Comparison of ENCODE assay signal across 13 cellular contexts in genomic region chr4:4693258-4693657, GRCh38.
DNase-seq lines count a peak whose midpoint lies in the region; TF ChIP-seq lines count a peak whose summit lies in the region.
"Had no signal": no experiment of that assay in that cellular context is flagged by ENCODE, and none has a peak within 500 bp of the region (broad histone marks: within the 10 kb centered on the region; RNA-seq: fewer than 3 reads in every experiment).

No MANE protein-coding gene starts in this region.

- H2BK15ac ChIP-seq in mesenchymal stem cell (ENCODE audit: low read depth, poor library complexity, severe bottlenecking) = no peak overlapping the region

- H3K4me1 ChIP-seq in HEK293 (ENCODE audit: control insufficient read depth, insufficient read depth, low read length) (peaks cover 6% of the 10 kb centered on the region; the same call in 1 of the 2 replicates), mesenchymal stem cell (ENCODE audit: control insufficient read depth, insufficient read depth, low read depth, low read length) (peaks cover 8% of the 10 kb centered on the region)
- H3K4me1 ChIP-seq: pancreas had no signal

- no peak overlapping the region for H3K4me2 ChIP-seq in mesenchymal stem cell (ENCODE audit: low read length, poor library complexity, severe bottlenecking)
- H3K4me2 ChIP-seq: SK-N-SH had no signal

- no peak overlapping the region for H2AK5ac ChIP-seq in mesenchymal stem cell (ENCODE audit: low read length, severe bottlenecking)

- H3K36me3 ChIP-seq in HEK293 (ENCODE audit: control insufficient read depth in 2 of 2, insufficient read depth in 1 of 2, low read length in 2 of 2) = no peaks in the 10 kb centered on the region
- H3K36me3 ChIP-seq in mesenchymal stem cell (ENCODE audit: control insufficient read depth in 1 of 2, insufficient read depth in 2 of 2, low read depth in 1 of 2, low read length in 2 of 2) = no peaks in the 10 kb centered on the region
- H3K36me3 ChIP-seq: pancreas had no signal

- no peak overlapping the region for H2BK12ac ChIP-seq in mesenchymal stem cell (ENCODE audit: low read length in 2 of 2)

- H3K27me3 ChIP-seq in mesenchymal stem cell (ENCODE audit: control insufficient read depth in 1 of 2, insufficient read depth in 1 of 2, low read length in 2 of 2) = peaks cover 0 to 15% of the 10 kb centered on the region in 2 experiments
- H3K27me3 ChIP-seq: pancreas had no signal

- H3K14ac ChIP-seq in mesenchymal stem cell (ENCODE audit: low read length in 2 of 2) = no peak overlapping the region

- H2BK5ac ChIP-seq in mesenchymal stem cell (ENCODE audit: low read depth, low read length, poor library complexity, severe bottlenecking) = no peak overlapping the region

- no peak for TF ChIP-seq CTCF in HEK293 (tag by site-specific recombination; IDR thresholded peaks at IDR 0.05)

- no peak overlapping the region for H4K91ac ChIP-seq in mesenchymal stem cell (ENCODE audit: low read length)

- no peak overlapping the region for H3K9ac ChIP-seq in mesenchymal stem cell (ENCODE audit: low read length)
- H3K9ac ChIP-seq: SK-N-SH had no signal

- POLR2A ChIA-PET in HEK293 (lab: Yijun Ruan, JAX) = no interaction called here

- H3K9me3 ChIP-seq in HEK293 (ENCODE audit: control insufficient read depth, insufficient read depth, low read depth, low read length) (no peaks in the 10 kb centered on the region), mesenchymal stem cell (ENCODE audit: control insufficient read depth, low read length) (no peaks in the 10 kb centered on the region)
- H3K9me3 ChIP-seq: pancreas, SK-N-SH had no signal

- H4K8ac ChIP-seq in mesenchymal stem cell (ENCODE audit: low read length) = no peak overlapping the region

- no peak overlapping the region for H3K27ac ChIP-seq in HEK293 (ENCODE audit: extremely low read depth, low read depth, low read length)
- H3K27ac ChIP-seq in mesenchymal stem cell (ENCODE audit: low read length, poor library complexity, severe bottlenecking) = no peak overlapping the region
- H3K27ac ChIP-seq: 22Rv1, pancreas had no signal

- peak; percentile 43 for DNase-seq in NK-92 treated with Interleukin-12 subunit alpha and Interleukin-12 subunit beta, amount 100 ng/mL, for 24 hours (lab: John Stamatoyannopoulos, UW)
- DNase-seq in NK-92 (lab: John Stamatoyannopoulos, UW; ENCODE audit: unreplicated experiment) = no peak
- DNase-seq in NCI-H226 = peak; percentile 37
- DNase-seq in mesenchymal stem cell = peak; percentile 46
- DNase-seq in ecto neural progenitor cell (ENCODE audit: low spot score) = no peak
- no peak for DNase-seq in D341Med (ENCODE audit: low spot score)
- DNase-seq in COLO668 (lab: John Stamatoyannopoulos, UW; ENCODE audit: unreplicated experiment) = no peak
- DNase-seq: activated CD8-positive, alpha-beta memory T cell treated with anti-CD3 and anti-CD28 coated beads, Interleukin-2, amount 50 U/mL, for 4 hours; cortex of kidney; pancreas; SK-N-SH had no signal

- H2AFZ ChIP-seq in mesenchymal stem cell (ENCODE audit: low read depth, low read length) = no peak overlapping the region

- no peaks in the 10 kb centered on the region for H3K79me1 ChIP-seq in mesenchymal stem cell (replicated peaks; ENCODE audit: low read length, poor library complexity, severe bottlenecking)

- H3K4ac ChIP-seq in mesenchymal stem cell (ENCODE audit: low read depth in 1 of 2, low read length in 2 of 2) = no peak overlapping the region

- CTCF ChIA-PET in HEK293 (lab: Yijun Ruan, JAX) = interaction anchor here (0.8 kb wide), 1 partner anchor 26 kb away, joined by 11 read pairs; no protein-coding TSS in a partner anchor

- no peak overlapping the region for H3K23ac ChIP-seq in mesenchymal stem cell (ENCODE audit: low read length in 2 of 2)

- H3K4me3 ChIP-seq in HEK293 (ENCODE audit: low read depth, low read length) (no peak overlapping the region), mesenchymal stem cell (ENCODE audit: insufficient read depth in 1 of 2, low read depth in 1 of 2, low read length in 2 of 2) (no peak overlapping the region)
- H3K4me3 ChIP-seq: pancreas had no signal

- 79% methylated on average over 3 of the region's 3 CpGs for WGBS in mesenchymal stem cell

- H2BK120ac ChIP-seq in mesenchymal stem cell (ENCODE audit: low read depth, low read length) = no peak overlapping the region

- no peak overlapping the region for H3K18ac ChIP-seq in mesenchymal stem cell (ENCODE audit: low read depth in 1 of 2, low read length in 2 of 2)

TF ChIP-seq in HEK293, 187 proteins besides CTCF, POLR2A, EP300 and RAD21:
- no peak for TF ChIP-seq ZNF2 (tag by site-specific recombination; IDR thresholded peaks at IDR 0.05)
- TF ChIP-seq SCRT2 (tag by site-specific recombination; IDR thresholded peaks at IDR 0.05) = peak; percentile 72

Comparison
In these comparisons a context has a peak if more than half of its experiments do, and no peak if none do; other contexts are left out.
1. DNase-seq: peak in NK-92 treated with Interleukin-12 subunit alpha and Interleukin-12 subunit beta, amount 100 ng/mL, for 24 hours (single experiment), NCI-H226 (single experiment) and mesenchymal stem cell (single experiment); none in NK-92 (single experiment), ecto neural progenitor cell (single experiment), D341Med (single experiment) and COLO668 (single experiment).